ENCODE assay signal across 17 cellular contexts in the genomic region with DNA sequence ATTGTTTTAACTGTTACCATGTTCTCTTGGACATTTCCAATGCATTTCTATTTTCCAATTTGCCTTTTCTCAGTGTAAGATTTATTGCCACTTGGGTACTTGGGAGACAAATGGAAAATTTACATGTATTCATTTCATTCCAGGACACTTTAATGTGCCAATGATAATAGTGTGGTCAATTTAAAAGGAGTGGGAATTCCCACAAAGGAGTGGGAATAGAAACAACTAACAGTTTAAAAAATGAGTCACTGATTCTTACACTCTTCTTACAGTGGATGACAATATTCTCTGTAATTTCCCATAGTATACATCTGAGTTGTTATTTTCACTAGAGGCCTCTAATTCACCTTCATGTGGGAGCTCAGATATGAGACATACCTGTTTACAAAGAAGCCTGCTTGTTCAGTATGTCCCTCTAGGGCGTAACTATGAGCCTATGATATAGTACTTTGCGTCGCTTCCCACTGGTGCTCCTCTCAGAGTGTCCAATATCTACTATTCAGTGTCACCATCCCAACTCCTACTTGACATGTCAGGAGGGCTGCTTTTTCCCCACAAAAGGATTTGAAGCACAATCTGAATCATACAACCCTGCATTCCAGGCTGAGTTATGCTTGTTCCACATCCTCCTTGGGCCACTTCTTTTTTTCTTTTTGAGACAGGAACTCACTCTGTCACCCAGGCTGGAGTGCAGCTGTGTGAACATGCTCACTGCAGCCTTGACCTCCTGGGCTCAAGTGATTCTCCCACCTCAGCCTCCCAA.
A peak's percentile ranks its signal among the peaks of the same experiment; 100 is the strongest.
DNase-seq lines count a peak whose midpoint lies in the region; ATAC-seq and TF ChIP-seq lines count a peak whose summit lies in the region.
"Had no signal": no experiment of that assay in that cellular context is flagged by ENCODE, and none has a peak within 500 bp of the region (broad histone marks: within the 10 kb centered on the region; RNA-seq: fewer than 3 reads in every experiment).

No MANE protein-coding gene starts in this region.

- no peaks in the 10 kb centered on the region for H3K4me1 ChIP-seq in mesendoderm (ENCODE audit: control insufficient read depth, low read depth, low read length)

- no peak overlapping the region for H2AK5ac ChIP-seq in mesendoderm (ENCODE audit: low read length)

- H4K8ac ChIP-seq in mesendoderm (ENCODE audit: low read depth, low read length) = no peak overlapping the region

- no peaks in the 10 kb centered on the region for H3K79me2 ChIP-seq in mesendoderm (ENCODE audit: control insufficient read depth, insufficient read depth, low read length)

- H3K23ac ChIP-seq in mesendoderm (ENCODE audit: low read length) = no peak overlapping the region

- WGBS in mesendoderm (ENCODE audit: extremely low coverage, insufficient coverage, low lambda C conversion rate) = no CpG with 5 or more reads among the region's 3 CpGs

- no peaks in the 10 kb centered on the region for H3K27me3 ChIP-seq in brain microvascular endothelial cell (replicated peaks)
- H3K27me3 ChIP-seq in mesendoderm (ENCODE audit: insufficient read depth, low read length, poor library complexity) = no peaks in the 10 kb centered on the region

- no peak overlapping the region for H3K56ac ChIP-seq in mesendoderm (ENCODE audit: low read length)

- no peak overlapping the region for H3K4ac ChIP-seq in mesendoderm (ENCODE audit: low read depth, low read length)

- no peaks in the 10 kb centered on the region for H3K79me1 ChIP-seq in mesendoderm (ENCODE audit: low read length)

- no peak for TF ChIP-seq CTCF in AG10803 (conservative IDR thresholded peaks at IDR 0.05; ENCODE audit: low read length)
- no peak for TF ChIP-seq CTCF in brain microvascular endothelial cell (IDR thresholded peaks at IDR 0.05; ENCODE audit: low read depth, low read length, missing control alignments)

- H4K5ac ChIP-seq in mesendoderm (ENCODE audit: low read length) = no peak overlapping the region

- in situ Hi-C loops in brain microvascular endothelial cell (cut with HindIII; ENCODE audit: low pct_ligation_motif_present, low sequenced_read_pairs) = no loop called here

- no peak overlapping the region for H3K18ac ChIP-seq in mesendoderm (ENCODE audit: low read length)

- H3K36me3 ChIP-seq in brain microvascular endothelial cell (replicated peaks) = no peaks in the 10 kb centered on the region
- H3K36me3 ChIP-seq in mesendoderm (ENCODE audit: control insufficient read depth, insufficient read depth, low read length) = no peaks in the 10 kb centered on the region

- H2BK15ac ChIP-seq in mesendoderm (replicated peaks; ENCODE audit: low read depth) = no peak overlapping the region

- no peak overlapping the region for H3K9ac ChIP-seq in mesendoderm (ENCODE audit: low read length)

- ATAC-seq in left ventricle myocardium superior (no peak), GM18907 (IDR thresholded peaks at IDR 0.05; ENCODE audit: unreplicated experiment) (no peak)
- ATAC-seq: K562 had no signal

- H2BK120ac ChIP-seq in mesendoderm (ENCODE audit: low read depth, low read length) = no peak overlapping the region

- DNase-seq in AG10803 (ENCODE audit: low read depth) = peak; percentile 90
- peak; percentile 20 for DNase-seq in HS-5 (ENCODE audit: low read depth)
- DNase-seq in brain microvascular endothelial cell = peak; percentile 64
- DNase-seq in kidney tubule cell (ENCODE audit: low spot score) = peak; percentile 79
- DNase-seq in left ventricle myocardium superior = no peak
- no peak for DNase-seq in caudate nucleus (lab: John Stamatoyannopoulos, UW)
- DNase-seq in mesendoderm = no peak
- DNase-seq: activated CD4-positive, alpha-beta memory T cell treated with anti-CD3 and anti-CD28 coated beads for 36 hours; amniotic stem cell; dermis blood vessel endothelial cell; NCI-H1436; retina; stimulated activated CD8-positive, alpha-beta memory T cell treated with anti-CD3 and anti-CD28 coated beads, Interleukin-4, amount 100 ng/mL, for 48 hours had no signal

- H3K4me3 ChIP-seq in AG10803 (ENCODE audit: low read length) (no peak overlapping the region), brain microvascular endothelial cell (ENCODE audit: low read depth, low read length) (no peak overlapping the region), mesendoderm (ENCODE audit: low read length) (no peak overlapping the region)
- H3K4me3 ChIP-seq: K562, lung, SK-N-MC had no signal

- H2BK5ac ChIP-seq in mesendoderm (ENCODE audit: low read length) = no peak overlapping the region

- no peak overlapping the region for H3K4me2 ChIP-seq in mesendoderm (ENCODE audit: low read length)

- intact Hi-C loops in left ventricle myocardium superior (cut with micrococcal nuclease) = no loop called here

- H3K27ac ChIP-seq in brain microvascular endothelial cell (peak overlapping the region; percentile 73), caudate nucleus (ENCODE audit: low read depth, low read length) (no peak overlapping the region), mesendoderm (ENCODE audit: low read depth, low read length) (no peak overlapping the region)
- H3K27ac ChIP-seq: SK-N-MC had no signal

Comparison
In these comparisons a context has a peak if more than half of its experiments do, and no peak if none do; other contexts are left out.
1. DNase-seq: peak in AG10803 (single experiment), HS-5 (single experiment), brain microvascular endothelial cell (single experiment) and kidney tubule cell (single experiment); none in left ventricle myocardium superior (single experiment), caudate nucleus (0 of 61) and mesendoderm (single experiment).